Comparison of ENCODE assay signal across 10 cellular contexts in genomic region chr21:33205476-33205875, GRCh38. TPM values are rescaled to one million over a fixed set of nuclear protein-coding genes. Genes with fewer than 3 reads are reported as not detected.
DNase-seq lines count a peak whose midpoint lies in the region; ATAC-seq and TF ChIP-seq lines count a peak whose summit lies in the region.
"Had no signal": no experiment of that assay in that cellular context is flagged by ENCODE, and none has a peak within 500 bp of the region (broad histone marks: within the 10 kb centered on the region; RNA-seq: fewer than 3 reads in every experiment).

No MANE protein-coding gene starts in this region.

- intact Hi-C loops in CD4-positive, alpha-beta T cell (cut with DNase I, micrococcal nuclease), result loop anchor here (2.0 to 5.0 kb wide), 2 partner anchors 57 to 61 kb away; partner anchors contain the start of gene IL10RB (in 1 of the 2)

- POLR2A ChIA-PET in CD4-positive, alpha-beta T cell (lab: Charles Lee), result interaction anchor here (0.7 to 2.1 kb wide), 7 partner anchors 8 to 156 kb away, joined by 3 to 8 read pairs (median 5); partner anchors contain the start of genes IFNAR1 and IL10RB

- H3K36me3 Mint-ChIP-seq in CD4-positive, alpha-beta T cell (ENCODE audit: low read depth), result no peaks in the 10 kb centered on the region
- H3K36me3 Mint-ChIP-seq in endothelial cell (ENCODE audit: low read depth, unreplicated experiment) (peaks cover 9% of the 10 kb centered on the region), endodermal cell (ENCODE audit: low read depth) (peaks cover 2% of the 10 kb centered on the region)

- H3K27me3 ChIP-seq in CD4-positive, alpha-beta T cell (ENCODE audit: control insufficient read depth, insufficient read depth, low read length), result no peaks in the 10 kb centered on the region
- no peaks in the 10 kb centered on the region for H3K27me3 ChIP-seq in Peyer's patch
- H3K27me3 ChIP-seq in endodermal cell (ENCODE audit: control insufficient read depth, insufficient read depth, low read length, poor library complexity, severe bottlenecking), result no peaks in the 10 kb centered on the region

- no peak for DNase-seq in CD4-positive, alpha-beta T cell
- DNase-seq in Peyer's patch (peak in 2 of 3 donors; percentile 49 to 68), endothelial cell (ENCODE audit: low spot score) (no peak), HT-29 (ENCODE audit: low spot score) (no peak), NCI-H2171 treated with DMSO at 0.1 percent for 48 hours (lab: John Stamatoyannopoulos, UW) (no peak), endodermal cell (no peak)
- DNase-seq: NCI-H748 treated with DMSO at 0.1 percent for 48 hours had no signal

- peaks cover 67% of the 10 kb centered on the region for H3K4me1 Mint-ChIP-seq in CD4-positive, alpha-beta T cell (ENCODE audit: low read depth)
- peaks cover 4% of the 10 kb centered on the region for H3K4me1 Mint-ChIP-seq in endothelial cell (ENCODE audit: unreplicated experiment)
- H3K4me1 Mint-ChIP-seq in endodermal cell, result no peaks in the 10 kb centered on the region

- no peak for TF ChIP-seq POLR2A in Peyer's patch (IDR thresholded peaks at IDR 0.05)

- H3K36me3 ChIP-seq in Peyer's patch, result no peaks in the 10 kb centered on the region
- H3K36me3 ChIP-seq in endodermal cell (ENCODE audit: control insufficient read depth, insufficient read depth, low read length), result no peaks in the 10 kb centered on the region
- H3K36me3 ChIP-seq: prostate gland had no signal

- H3K9me3 Mint-ChIP-seq in CD4-positive, alpha-beta T cell, result no peaks in the 10 kb centered on the region
- H3K9me3 Mint-ChIP-seq in endothelial cell (ENCODE audit: unreplicated experiment) (no peaks in the 10 kb centered on the region), endodermal cell (peaks cover 11% of the 10 kb centered on the region)

- no peak for TF ChIP-seq CTCF in CD4-positive, alpha-beta T cell (IDR thresholded peaks at IDR 0.05)
- TF ChIP-seq CTCF in Peyer's patch (IDR thresholded peaks at IDR 0.05), result no peak
- TF ChIP-seq CTCF in endothelial cell (IDR thresholded peaks at IDR 0.05; ENCODE audit: unreplicated experiment), result no peak
- no peak for TF ChIP-seq CTCF in endodermal cell (conservative IDR thresholded peaks at IDR 0.05)

- ATAC-seq in CD4-positive, alpha-beta T cell (ENCODE audit: poor library complexity), result peak; percentile 39
- peak; percentile 37 for ATAC-seq in GM18498 (IDR thresholded peaks at IDR 0.05; ENCODE audit: unreplicated experiment)
- no peak for ATAC-seq in HG03571 (IDR thresholded peaks at IDR 0.05; ENCODE audit: unreplicated experiment)

- peak overlapping the region; percentile 73 for H3K4me3 Mint-ChIP-seq in CD4-positive, alpha-beta T cell
- peak overlapping the region; percentile 21 for H3K4me3 Mint-ChIP-seq in endothelial cell (ENCODE audit: unreplicated experiment)
- H3K4me3 Mint-ChIP-seq in endodermal cell, result no peak overlapping the region

- no peak overlapping the region for H3K4me3 ChIP-seq in Peyer's patch
- H3K4me3 ChIP-seq in endodermal cell (ENCODE audit: low read length), result no peak overlapping the region
- H3K4me3 ChIP-seq: prostate gland had no signal

- no peaks in the 10 kb centered on the region for H3K9me3 ChIP-seq in CD4-positive, alpha-beta T cell (ENCODE audit: control insufficient read depth, low read length)
- no peaks in the 10 kb centered on the region for H3K9me3 ChIP-seq in Peyer's patch
- H3K9me3 ChIP-seq in endodermal cell (ENCODE audit: control insufficient read depth, low read length), result peaks cover 7% of the 10 kb centered on the region
- H3K9me3 ChIP-seq: prostate gland had no signal

- H3K4me1 ChIP-seq in Peyer's patch, result peaks cover 5 to 20% (median 11%) of the 10 kb centered on the region in 4 donors
- peaks cover 3% of the 10 kb centered on the region for H3K4me1 ChIP-seq in endodermal cell (ENCODE audit: control insufficient read depth, insufficient read depth, low read length)
- H3K4me1 ChIP-seq: prostate gland had no signal

- H3K9ac ChIP-seq in endodermal cell (ENCODE audit: extremely low read depth, low read length, poor library complexity, severe bottlenecking), result no peak overlapping the region

- 83 to 100% methylated on average over 2 to 5 of the region's 5 CpGs for WGBS in endodermal cell (ENCODE audit: insufficient coverage in 1 of 2, insufficient read length in 1 of 2), 2 experiments

- H3K27ac Mint-ChIP-seq in CD4-positive, alpha-beta T cell, result peak overlapping the region; percentile 84
- H3K27ac Mint-ChIP-seq in endothelial cell (ENCODE audit: unreplicated experiment) (no peak overlapping the region), endodermal cell (no peak overlapping the region)

- no peaks in the 10 kb centered on the region for H3K27me3 Mint-ChIP-seq in CD4-positive, alpha-beta T cell
- H3K27me3 Mint-ChIP-seq in endothelial cell (ENCODE audit: unreplicated experiment) (peaks cover 8% of the 10 kb centered on the region), endodermal cell (ENCODE audit: insufficient read depth) (no peaks in the 10 kb centered on the region)

- CTCF ChIA-PET in CD4-positive, alpha-beta T cell (lab: Charles Lee), result interaction anchor here (1.0 to 1.9 kb wide), 2 partner anchors 156 to 240 kb away, joined by 3 to 4 read pairs; no protein-coding TSS in a partner anchor

- H3K27ac ChIP-seq in CD4-positive, alpha-beta T cell (ENCODE audit: low read depth, low read length), result no peak overlapping the region
- H3K27ac ChIP-seq in Peyer's patch, result peak overlapping the region in 3 of 4 donors; percentile 51 to 72 (median 65)
- no peak overlapping the region for H3K27ac ChIP-seq in endodermal cell (ENCODE audit: low read depth, low read length)
- H3K27ac ChIP-seq: prostate gland had no signal

RNA-seq across cellular contexts. Expression of gene IFNAR2, which starts 24.3 kb away (rescaled TPM):
- total RNA-seq in CD4-positive, alpha-beta T cell, result 10 to 100 TPM; 26.6 to 28.2 TPM
- total RNA-seq in Peyer's patch, result 10 to 100 TPM in 2 of 4 donors, 1 to 10 TPM in 2; 6.6 to 13.2 (median 9.7) TPM
- 21.3 TPM for total RNA-seq in endothelial cell (ENCODE audit: unreplicated experiment)
- total RNA-seq in HT-29 (2014; rRNA removed; shearing (Covaris generic)), result 1.2 and 1.6 TPM in 2 replicates
- total RNA-seq in endodermal cell, result 10 to 100 TPM; 14.1 to 27.7 TPM
- polyA plus RNA-seq in endodermal cell (2013, experiment 1 of 2), result 24.1 TPM
- polyA plus RNA-seq in endodermal cell (2013, experiment 2 of 2), result 24.8 TPM

Comparison
In these comparisons a context has a peak if more than half of its experiments do, and no peak if none do; other contexts are left out.
1. DNase-seq: peak in Peyer's patch (2 of 3); none in CD4-positive, alpha-beta T cell (0 of 10), endothelial cell (single experiment), HT-29 (single experiment), NCI-H2171 treated with DMSO at 0.1 percent for 48 hours (single experiment) and endodermal cell (single experiment).
2. H3K27ac ChIP-seq: peak in Peyer's patch (3 of 4); none in CD4-positive, alpha-beta T cell (single experiment) and endodermal cell (single experiment).